16 cellular contexts compared by ENCODE assay signal in genomic region chr4:35503435-35503834, GRCh38.
DNase-seq lines count a peak whose midpoint lies in the region; ATAC-seq, FAIRE-seq and TF ChIP-seq lines count a peak whose summit lies in the region.
"Had no signal": no experiment of that assay in that cellular context is flagged by ENCODE, and none has a peak within 500 bp of the region (broad histone marks: within the 10 kb centered on the region; RNA-seq: fewer than 3 reads in every experiment).

No MANE protein-coding gene starts in this region.

- no peaks in the 10 kb centered on the region for H3K4me1 ChIP-seq in K562 (replicated peaks in 1 of 2; ENCODE audit: control insufficient read depth in 2 of 2, insufficient read depth in 2 of 2, low read length in 2 of 2)
- H3K4me1 ChIP-seq in body of pancreas = no peaks in the 10 kb centered on the region
- H3K4me1 ChIP-seq: HAP-1 had no signal

- no peak overlapping the region for H2AFZ ChIP-seq in K562 (ENCODE audit: low read depth, low read length)

- no peak overlapping the region for H3K4me2 ChIP-seq in K562 (ENCODE audit: insufficient read depth, low read length)

- no peak overlapping the region for H3K27ac Mint-ChIP-seq in CD4-positive, alpha-beta T cell
- H3K27ac Mint-ChIP-seq: B cell; CD4-positive, alpha-beta memory T cell had no signal

- CTCF ChIA-PET in K562 (lab: Yijun Ruan, JAX; ENCODE audit: low intra/inter-chr PET ratio) = no interaction called here
- CTCF ChIA-PET in CD4-positive, alpha-beta T cell (lab: Charles Lee) = no interaction called here

- POLR2A ChIA-PET in K562 (lab: Yijun Ruan, JAX) = no interaction called here
- POLR2A ChIA-PET in CD4-positive, alpha-beta T cell (lab: Charles Lee) = no interaction called here

- WGBS in K562 (ENCODE audit: insufficient coverage, low coverage, missing lambda C conversion rate) = 0% methylated on average over 1 of the region's 1 CpG
- WGBS in body of pancreas, 2 donors = 33 to 42% methylated on average over 1 of the region's 1 CpG

- H3K9ac ChIP-seq in K562 (ENCODE audit: insufficient read depth in 1 of 2, low read depth in 2 of 2, low read length in 2 of 2) = no peak overlapping the region

- H3K9me1 ChIP-seq in K562 (ENCODE audit: control insufficient read depth, insufficient read depth, low read length) = no peaks in the 10 kb centered on the region

- intact Hi-C loops in K562 (cut with micrococcal nuclease) = no loop called here
- intact Hi-C loops in body of pancreas (cut with DNase I) = no loop called here
- intact Hi-C loops in CD4-positive, alpha-beta T cell (cut with DNase I, micrococcal nuclease) = no loop called here

- no peak overlapping the region for H3K4me3 Mint-ChIP-seq in CD4-positive, alpha-beta T cell
- H3K4me3 Mint-ChIP-seq: B cell; CD4-positive, alpha-beta memory T cell had no signal

- no peaks in the 10 kb centered on the region; the same call in none of the 2 replicates for H3K9me3 ChIP-seq in K562 (replicated peaks; ENCODE audit: control insufficient read depth, insufficient read depth, low read depth, low read length)
- H3K9me3 ChIP-seq in body of pancreas = no peaks in the 10 kb centered on the region
- peaks cover 4% of the 10 kb centered on the region for H3K9me3 ChIP-seq in CD4-positive, alpha-beta T cell (ENCODE audit: control insufficient read depth, low read length)
- H3K9me3 ChIP-seq: HAP-1 had no signal

- TF ChIP-seq CTCF in K562 (IDR thresholded peaks at IDR 0.05 in 2 of 3, conservative IDR thresholded peaks at IDR 0.05 in 1 of 3; ENCODE audit: insufficient read depth in 2 of 3, low read depth in 1 of 3, low read length in 3 of 3) = no peak
- TF ChIP-seq CTCF in body of pancreas (IDR thresholded peaks at IDR 0.05) = no peak
- no peak for TF ChIP-seq CTCF in CD4-positive, alpha-beta T cell (IDR thresholded peaks at IDR 0.05)

- DNase-seq in NCI-H748 (lab: John Stamatoyannopoulos, UW; ENCODE audit: unreplicated experiment) (peak; percentile 12), NCI-H748 treated with DMSO at 0.1 percent for 48 hours (lab: John Stamatoyannopoulos, UW) (no peak), DMS53 (lab: John Stamatoyannopoulos, UW) (peak; percentile 91), NCI-H524 (lab: John Stamatoyannopoulos, UW) (peak; percentile 92 to 99), K562 (ENCODE audit: extremely low read depth in 1 of 4, low spot score in 3 of 4) (no peak), body of pancreas (no peak)
- DNase-seq in CD4-positive, alpha-beta T cell = no peak
- DNase-seq: C1 segment of cervical spinal cord; CD4-positive, alpha-beta memory T cell; COR-L47; DND-41; GDM1 had no signal

- H3K4me3 ChIP-seq in K562 (no peak overlapping the region), body of pancreas (no peak overlapping the region)
- H3K4me3 ChIP-seq: HAP-1 had no signal

- no peaks in the 10 kb centered on the region for H3K27me3 Mint-ChIP-seq in CD4-positive, alpha-beta T cell
- H3K27me3 Mint-ChIP-seq: B cell; CD4-positive, alpha-beta memory T cell had no signal

- in situ Hi-C loops in K562 (cut with MboI) = no loop called here

- H3K36me3 ChIP-seq in K562 (ENCODE audit: control insufficient read depth, insufficient read depth, low read length) (no peaks in the 10 kb centered on the region), body of pancreas (replicated peaks in 1 of 2; ENCODE audit: insufficient read depth in 1 of 2, low read depth in 2 of 2) (no peaks in the 10 kb centered on the region)
- H3K36me3 ChIP-seq: HAP-1 had no signal

- TF ChIP-seq POLR2A in K562 (conservative IDR thresholded peaks at IDR 0.05) (no peak), body of pancreas (IDR thresholded peaks at IDR 0.05) (no peak)

- H3K27me3 ChIP-seq in K562 (ENCODE audit: control insufficient read depth in 2 of 2, insufficient read depth in 2 of 2, low read length in 2 of 2) (no peaks in the 10 kb centered on the region), body of pancreas (no peaks in the 10 kb centered on the region)
- no peaks in the 10 kb centered on the region for H3K27me3 ChIP-seq in CD4-positive, alpha-beta T cell (ENCODE audit: control insufficient read depth, insufficient read depth, low read length)

- H3K4me1 Mint-ChIP-seq in CD4-positive, alpha-beta T cell (ENCODE audit: low read depth) = no peaks in the 10 kb centered on the region
- H3K4me1 Mint-ChIP-seq: B cell; CD4-positive, alpha-beta memory T cell had no signal

- ATAC-seq in K562 (no peak), body of pancreas (no peak)
- ATAC-seq in CD4-positive, alpha-beta T cell (ENCODE audit: poor library complexity) = no peak

- BruUV-seq in K562 (replicated peaks; lab: Mats Ljungman, UMichigan) = no TSS peak

- no peaks in the 10 kb centered on the region for H4K20me1 ChIP-seq in K562 (replicated peaks; ENCODE audit: control insufficient read depth, insufficient read depth, low read length)

- TF ChIP-seq RAD21 in K562 (CRISPR knock-in tag; conservative IDR thresholded peaks at IDR 0.05 in 1 of 2, IDR thresholded peaks at IDR 0.05 in 1 of 2) = no peak

- no peak for TF ChIP-seq EP300 in K562 (IDR thresholded peaks at IDR 0.05; ENCODE audit: low read length)

- H3K9me3 Mint-ChIP-seq in CD4-positive, alpha-beta T cell = peaks cover 7% of the 10 kb centered on the region

- H3K79me2 ChIP-seq in K562 (ENCODE audit: control insufficient read depth, insufficient read depth, low read length) = no peaks in the 10 kb centered on the region

- FAIRE-seq in K562 (lab: Jason Lieb, UNC) = no peak
- FAIRE-seq: GM19239, H1 had no signal

- H3K27ac ChIP-seq in K562 (ENCODE audit: extremely low read depth, low read depth, low read length) (no peak overlapping the region), body of pancreas (no peak overlapping the region)
- no peak overlapping the region for H3K27ac ChIP-seq in CD4-positive, alpha-beta T cell (ENCODE audit: low read depth, low read length)

- no peaks in the 10 kb centered on the region for H3K36me3 Mint-ChIP-seq in CD4-positive, alpha-beta T cell (ENCODE audit: low read depth)
- H3K36me3 Mint-ChIP-seq: CD4-positive, alpha-beta memory T cell had no signal

TF ChIP-seq in K562, 482 proteins besides CTCF, POLR2A, EP300 and RAD21:
- TF ChIP-seq TFE3 (CRISPR knock-in tag; IDR thresholded peaks at IDR 0.05) (peak; percentile 83), SP1 (CRISPR knock-in tag; IDR thresholded peaks at IDR 0.05) (no peak), PTTG1 (tag; IDR thresholded peaks at IDR 0.05; ENCODE audit: low read depth) (no peak), SIX5 (IDR thresholded peaks at IDR 0.05; ENCODE audit: borderline replicate concordance in 1 of 2, insufficient read depth in 1 of 2, low read depth in 1 of 2, low read length in 2 of 2) (no peak)

Comparison
In these comparisons a context has a peak if more than half of its experiments do, and no peak if none do; other contexts are left out.
1. DNase-seq: peak in NCI-H748 (single experiment), DMS53 (single experiment) and NCI-H524 (2 of 2); none in NCI-H748 treated with DMSO at 0.1 percent for 48 hours (single experiment), K562 (0 of 4), body of pancreas (0 of 4) and CD4-positive, alpha-beta T cell (0 of 10).